1 cellular context compared by ENCODE assay signal in the genomic region with DNA sequence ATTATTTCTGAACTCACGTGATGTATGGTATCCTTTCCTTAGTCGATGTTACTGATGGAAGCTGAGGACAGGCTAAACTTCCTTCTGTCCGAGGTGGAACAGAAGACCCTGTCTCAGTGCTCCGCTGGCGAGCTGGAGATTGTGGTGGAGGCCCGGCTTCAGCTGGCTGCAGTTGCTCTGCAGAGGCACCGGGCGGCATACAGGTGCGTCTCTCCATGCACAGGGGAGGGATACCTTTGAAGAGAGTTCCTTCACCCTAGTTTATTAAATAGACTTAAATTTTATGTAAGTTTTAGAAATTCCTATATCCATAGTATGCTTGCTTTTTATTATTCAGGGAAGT.
TF ChIP-seq lines count a peak whose summit lies in the region.

No MANE protein-coding gene starts in this region.

TF ChIP-seq in IMR-90, 13 proteins besides CTCF, POLR2A, EP300 and RAD21 (continued from another document):
- TF ChIP-seq, protein P1, sequence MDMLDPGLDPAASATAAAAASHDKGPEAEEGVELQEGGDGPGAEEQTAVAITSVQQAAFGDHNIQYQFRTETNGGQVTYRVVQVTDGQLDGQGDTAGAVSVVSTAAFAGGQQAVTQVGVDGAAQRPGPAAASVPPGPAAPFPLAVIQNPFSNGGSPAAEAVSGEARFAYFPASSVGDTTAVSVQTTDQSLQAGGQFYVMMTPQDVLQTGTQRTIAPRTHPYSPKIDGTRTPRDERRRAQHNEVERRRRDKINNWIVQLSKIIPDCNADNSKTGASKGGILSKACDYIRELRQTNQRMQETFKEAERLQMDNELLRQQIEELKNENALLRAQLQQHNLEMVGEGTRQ (IDR thresholded peaks at IDR 0.05; ENCODE audit: low read depth, low read length): no peak
- no peak for TF ChIP-seq CHD1 (IDR thresholded peaks at IDR 0.05; ENCODE audit: low read depth, low read length)
